Comparison of ENCODE assay signal across 20 cellular contexts in the genomic region with DNA sequence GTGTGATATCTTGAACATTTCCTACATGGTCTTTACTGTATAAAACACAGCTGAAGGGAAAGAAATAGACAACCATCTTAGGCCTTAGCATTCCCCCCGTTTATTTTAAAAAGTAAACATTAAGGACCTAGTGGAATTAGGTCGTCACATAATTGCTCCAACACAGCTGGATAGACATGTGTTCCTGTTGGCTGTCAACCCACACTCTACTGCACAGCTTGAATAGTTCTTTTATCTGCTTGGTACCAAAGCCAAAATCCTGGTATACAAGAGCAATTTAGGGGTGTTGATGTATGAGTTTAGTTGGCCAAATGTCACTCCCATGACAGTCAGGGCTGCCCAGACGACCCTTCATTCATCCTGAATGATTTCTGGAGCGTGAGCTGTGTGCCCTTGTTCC.
"Had no signal": no experiment of that assay in that cellular context is flagged by ENCODE, and none has a peak within 500 bp of the region (broad histone marks: within the 10 kb centered on the region; RNA-seq: fewer than 3 reads in every experiment).

No MANE protein-coding gene starts in this region.

- H3K4me1 ChIP-seq: SJCRH30 had no signal

- ATAC-seq: activated CD4-positive, alpha-beta T cell treated with anti-CD3 and anti-CD28 coated beads for 36 hours; activated CD8-positive, alpha-beta T cell treated with anti-CD3 and anti-CD28 coated beads for 36 hours; activated T-cell treated with anti-CD3 and anti-CD28 coated beads, Interleukin-2, amount 50 U/mL, for 72 hours had no signal

- H3K36me3 ChIP-seq: SJCRH30 had no signal

- H3K4me3 Mint-ChIP-seq: activated CD4-positive, alpha-beta T cell treated with anti-CD3 and anti-CD28 coated beads for 36 hours; activated CD8-positive, alpha-beta T cell treated with anti-CD3 and anti-CD28 coated beads for 36 hours; activated naive CD4-positive, alpha-beta T cell treated with anti-CD3 and anti-CD28 coated beads, Interleukin-2, amount 10 ng/mL, durations not matched to agents 7 days and 5 days; activated naive CD8-positive, alpha-beta T cell treated with anti-CD3 and anti-CD28 coated beads for 36 hours; activated T-cell treated with anti-CD3 and anti-CD28 coated beads, Interleukin-2, amount 50 U/mL, for 72 hours had no signal

- H3K9me2 ChIP-seq: SK-N-SH had no signal

- H3K9ac ChIP-seq: KMS-11, SK-N-SH had no signal

- H3K4me1 Mint-ChIP-seq: activated CD4-positive, alpha-beta T cell treated with anti-CD3 and anti-CD28 coated beads for 36 hours; activated naive CD4-positive, alpha-beta T cell treated with anti-CD3 and anti-CD28 coated beads, Interleukin-2, amount 10 ng/mL, durations not matched to agents 7 days and 5 days; activated naive CD8-positive, alpha-beta T cell treated with anti-CD3 and anti-CD28 coated beads for 36 hours had no signal

- H3K27ac Mint-ChIP-seq: activated CD4-positive, alpha-beta T cell treated with anti-CD3 and anti-CD28 coated beads for 36 hours; activated CD8-positive, alpha-beta T cell treated with anti-CD3 and anti-CD28 coated beads for 36 hours; activated naive CD4-positive, alpha-beta T cell treated with anti-CD3 and anti-CD28 coated beads, Interleukin-2, amount 10 ng/mL, durations not matched to agents 7 days and 5 days; activated naive CD8-positive, alpha-beta T cell treated with anti-CD3 and anti-CD28 coated beads for 36 hours; activated T-cell treated with anti-CD3 and anti-CD28 coated beads, Interleukin-2, amount 50 U/mL, for 72 hours; activated T-helper 2 cell treated with anti-CD3 and anti-CD28 coated beads, Interferon-gamma antibody, Interleukin-2, Interleukin-4, amounts not matched to agents 10 μg/mL and 5 μg/mL and 100 μg/mL, durations not matched to agents 14 hours and 24 hours and 36 hours had no signal

- H3K4me3 ChIP-seq: SJCRH30 had no signal

- H3K4me2 ChIP-seq: KMS-11, SK-N-SH had no signal

- DNase-seq: activated CD4-positive, alpha-beta T cell treated with anti-CD3 and anti-CD28 coated beads for 36 hours; activated CD8-positive, alpha-beta memory T cell treated with anti-CD3 and anti-CD28 coated beads, Interleukin-2, amount 50 U/mL, for 4 hours; activated CD8-positive, alpha-beta T cell treated with anti-CD3 and anti-CD28 coated beads for 36 hours; activated gamma-delta T cell treated with Interleukin-2 at 50 U/mL for 16 hours; activated naive CD4-positive, alpha-beta T cell treated with anti-CD3 and anti-CD28 coated beads, Interleukin-2, amount 10 ng/mL, durations not matched to agents 7 days and 5 days; activated naive CD8-positive, alpha-beta T cell treated with anti-CD3 and anti-CD28 coated beads for 36 hours; activated T-cell treated with anti-CD3 and anti-CD28 coated beads, Interleukin-2, amount 50 U/mL, for 72 hours; NCI-H1092; NCI-H1930; NCI-H2171; NCI-H2227 treated with DMSO at 0.1 percent for 48 hours; NCI-H446 treated with DMSO at 0.1 percent for 48 hours; NCI-H524 treated with DMSO at 0.1 percent for 48 hours; NCI-H748 treated with DMSO at 0.1 percent for 48 hours; SJCRH30; SK-N-SH; T-helper 1 cell had no signal

- H3K27me3 ChIP-seq: SJCRH30 had no signal

- H3K9me3 Mint-ChIP-seq: activated CD8-positive, alpha-beta T cell treated with anti-CD3 and anti-CD28 coated beads for 36 hours; activated naive CD4-positive, alpha-beta T cell treated with anti-CD3 and anti-CD28 coated beads, Interleukin-2, amount 10 ng/mL, durations not matched to agents 7 days and 5 days; activated naive CD8-positive, alpha-beta T cell treated with anti-CD3 and anti-CD28 coated beads for 36 hours; activated T-cell treated with anti-CD3 and anti-CD28 coated beads, Interleukin-2, amount 50 U/mL, for 72 hours; activated T-helper 2 cell treated with anti-CD3 and anti-CD28 coated beads, Interferon-gamma antibody, Interleukin-2, Interleukin-4, amounts not matched to agents 10 μg/mL and 5 μg/mL and 100 μg/mL, durations not matched to agents 14 hours and 24 hours and 36 hours had no signal

- H3K27me3 Mint-ChIP-seq: activated CD4-positive, alpha-beta T cell treated with anti-CD3 and anti-CD28 coated beads for 36 hours; activated CD8-positive, alpha-beta T cell treated with anti-CD3 and anti-CD28 coated beads for 36 hours; activated naive CD4-positive, alpha-beta T cell treated with anti-CD3 and anti-CD28 coated beads, Interleukin-2, amount 10 ng/mL, durations not matched to agents 7 days and 5 days; activated naive CD8-positive, alpha-beta T cell treated with anti-CD3 and anti-CD28 coated beads for 36 hours had no signal

- H3K27ac ChIP-seq: KMS-11, SJCRH30, VCaP had no signal
